19 cellular contexts compared by ENCODE assay signal in the genomic region with DNA sequence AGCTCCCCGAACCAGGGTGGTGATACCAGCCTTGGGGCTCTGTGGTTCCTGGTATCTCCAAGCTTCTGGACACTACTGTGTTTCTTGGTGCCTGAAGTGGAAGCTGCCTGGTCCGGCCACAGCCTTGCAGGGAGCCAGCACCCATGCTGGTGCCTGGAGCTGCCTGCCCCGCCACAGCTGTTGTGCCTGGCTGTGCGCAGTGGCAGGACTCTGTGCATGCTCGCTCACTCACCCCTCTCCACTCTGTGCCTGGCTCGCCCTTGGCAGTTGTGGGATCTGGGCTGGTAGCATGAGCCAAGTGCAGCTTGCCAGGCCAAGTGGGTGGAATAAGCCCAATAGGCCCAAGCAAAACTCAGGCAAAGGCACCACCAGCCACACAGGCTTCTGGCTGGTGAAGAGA.
DNase-seq lines count a peak whose midpoint lies in the region; ATAC-seq and TF ChIP-seq lines count a peak whose summit lies in the region.
"Had no signal": no experiment of that assay in that cellular context is flagged by ENCODE, and none has a peak within 500 bp of the region (broad histone marks: within the 10 kb centered on the region; RNA-seq: fewer than 3 reads in every experiment).

No MANE protein-coding gene starts in this region.

- peaks cover 0 to 5% (median under 1%) of the 10 kb centered on the region in 11 donors for H3K9me3 Mint-ChIP-seq in naive thymus-derived CD4-positive, alpha-beta T cell
- no peaks in the 10 kb centered on the region for H3K9me3 Mint-ChIP-seq in stimulated activated naive CD8-positive, alpha-beta T cell treated with anti-CD3 and anti-CD28 coated beads, Interleukin-15, amount 100 ng/mL, for 72 hours
- H3K9me3 Mint-ChIP-seq in activated T-helper 2 cell treated with anti-CD3 and anti-CD28 coated beads, Interferon-gamma antibody, Interleukin-2, Interleukin-4, amounts not matched to agents 10 μg/mL and 5 μg/mL and 100 μg/mL, durations not matched to agents 14 hours and 24 hours and 36 hours, result peaks cover 18% of the 10 kb centered on the region

- DNase-seq in DND-41 (no peak), Karpas-422 (no peak), spleen (peak; percentile 70), cerebellar nuclear complex (lab: John Stamatoyannopoulos, UW) (no peak)
- DNase-seq in naive thymus-derived CD4-positive, alpha-beta T cell, result no peak
- no peak for DNase-seq in stimulated activated naive CD8-positive, alpha-beta T cell treated with anti-CD3 and anti-CD28 coated beads, Interleukin-15, amount 100 ng/mL, for 72 hours
- DNase-seq in activated T-helper 2 cell treated with anti-CD3 and anti-CD28 coated beads, Interferon-gamma antibody, Interleukin-2, Interleukin-4, amounts not matched to agents 10 μg/mL and 5 μg/mL and 100 μg/mL, durations not matched to agents 14 hours and 24 hours and 36 hours (ENCODE audit: low spot score), result no peak
- DNase-seq: ACHN; BE2C; C1 segment of cervical spinal cord; Caco-2; CD4-positive, CD25-positive, alpha-beta regulatory T cell; GDM1; GOT3; H7; HFFc6 had no signal

- WGBS in spleen, 5 donors, result 85 to 97% (median 91%) methylated on average over 4 to 6 of the region's 6 CpGs

- H3K9ac ChIP-seq in DND-41 (ENCODE audit: low read depth, low read length), result no peak overlapping the region
- no peak overlapping the region for H3K9ac ChIP-seq in Karpas-422 (ENCODE audit: low read length)

- H3K27me3 ChIP-seq in DND-41 (ENCODE audit: insufficient read depth, low read length, poor library complexity) (no peaks in the 10 kb centered on the region), Karpas-422 (ENCODE audit: low read length) (no peaks in the 10 kb centered on the region), spleen (replicated peaks in 1 of 7) (no peaks in the 10 kb centered on the region)
- H3K27me3 ChIP-seq in naive thymus-derived CD4-positive, alpha-beta T cell (ENCODE audit: control insufficient read depth in 2 of 2, insufficient read depth in 2 of 2, low read length in 2 of 2), result no peaks in the 10 kb centered on the region
- H3K27me3 ChIP-seq: BE2C had no signal

- intact Hi-C loops in naive thymus-derived CD4-positive, alpha-beta T cell (cut with micrococcal nuclease), result no loop called here
- intact Hi-C loops in spleen (cut with DNase I; ENCODE audit: low total_unique reads), result no loop called here
- intact Hi-C loops in activated T-helper 2 cell treated with anti-CD3 and anti-CD28 coated beads, Interferon-gamma antibody, Interleukin-2, Interleukin-4, amounts not matched to agents 10 μg/mL and 5 μg/mL and 100 μg/mL, durations not matched to agents 14 hours and 24 hours and 36 hours (cut with micrococcal nuclease), result no loop called here

- H2AFZ ChIP-seq in DND-41 (ENCODE audit: low read depth, low read length), result peak overlapping the region; percentile 60; the same call in 1 of the 2 replicates
- H2AFZ ChIP-seq in Karpas-422 (ENCODE audit: low read length), result peak overlapping the region; percentile 90

- H3K79me2 ChIP-seq in DND-41 (ENCODE audit: insufficient read depth, low read length) (no peaks in the 10 kb centered on the region), Karpas-422 (ENCODE audit: low read length) (no peaks in the 10 kb centered on the region)

- H3K4me3 ChIP-seq in DND-41 (ENCODE audit: low read depth in 1 of 2, low read length in 2 of 2) (no peak overlapping the region), Karpas-422 (ENCODE audit: low read length) (no peak overlapping the region), spleen (no peak overlapping the region)
- no peak overlapping the region for H3K4me3 ChIP-seq in naive thymus-derived CD4-positive, alpha-beta T cell (ENCODE audit: low read length)

- POLR2A ChIA-PET in naive thymus-derived CD4-positive, alpha-beta T cell (lab: Charles Lee), result no interaction called here

- H3K4me1 ChIP-seq in DND-41 (ENCODE audit: insufficient read depth, low read length) (no peaks in the 10 kb centered on the region), Karpas-422 (ENCODE audit: low read length) (no peaks in the 10 kb centered on the region), spleen (no peaks in the 10 kb centered on the region)
- no peaks in the 10 kb centered on the region for H3K4me1 ChIP-seq in naive thymus-derived CD4-positive, alpha-beta T cell (ENCODE audit: control insufficient read depth in 2 of 2, insufficient read depth in 2 of 2, low read length in 2 of 2)
- H3K4me1 ChIP-seq: BE2C, Caco-2 had no signal

- H3K27ac ChIP-seq in DND-41 (ENCODE audit: low read length) (no peak overlapping the region), Karpas-422 (ENCODE audit: low read length) (no peak overlapping the region), spleen (no peak overlapping the region)
- H3K27ac ChIP-seq in naive thymus-derived CD4-positive, alpha-beta T cell (ENCODE audit: low read depth, low read length), result no peak overlapping the region
- H3K27ac ChIP-seq: HL-60 had no signal

- TF ChIP-seq CTCF in DND-41 (IDR thresholded peaks at IDR 0.05; ENCODE audit: borderline replicate concordance, extremely low read depth, low read length, poor library complexity, severe bottlenecking) (no peak), spleen (IDR thresholded peaks at IDR 0.05 in 8 of 11, conservative IDR thresholded peaks at IDR 0.05 in 3 of 11) (no peak)

- no peaks in the 10 kb centered on the region for H3K36me3 Mint-ChIP-seq in naive thymus-derived CD4-positive, alpha-beta T cell
- H3K36me3 Mint-ChIP-seq in activated T-helper 2 cell treated with anti-CD3 and anti-CD28 coated beads, Interferon-gamma antibody, Interleukin-2, Interleukin-4, amounts not matched to agents 10 μg/mL and 5 μg/mL and 100 μg/mL, durations not matched to agents 14 hours and 24 hours and 36 hours (ENCODE audit: low read depth), result no peaks in the 10 kb centered on the region
- H3K36me3 Mint-ChIP-seq: CD4-positive, CD25-positive, alpha-beta regulatory T cell had no signal

- CTCF ChIA-PET in naive thymus-derived CD4-positive, alpha-beta T cell (lab: Charles Lee), result no interaction called here

- TF ChIP-seq POLR2A in spleen (IDR thresholded peaks at IDR 0.05), result no peak

- H3K9me3 ChIP-seq in DND-41 (ENCODE audit: insufficient read depth, low read length, severe bottlenecking) (peaks cover 4% of the 10 kb centered on the region), Karpas-422 (ENCODE audit: low read length) (peaks cover 7% of the 10 kb centered on the region), spleen (peaks cover 0 to 10% (median 3%) of the 10 kb centered on the region in 8 donors)
- no peaks in the 10 kb centered on the region for H3K9me3 ChIP-seq in naive thymus-derived CD4-positive, alpha-beta T cell (ENCODE audit: control insufficient read depth in 2 of 3, low read length in 3 of 3)
- H3K9me3 ChIP-seq: BE2C had no signal

- H3K4me1 Mint-ChIP-seq in naive thymus-derived CD4-positive, alpha-beta T cell, result no peaks in the 10 kb centered on the region
- no peaks in the 10 kb centered on the region for H3K4me1 Mint-ChIP-seq in stimulated activated naive CD8-positive, alpha-beta T cell treated with anti-CD3 and anti-CD28 coated beads, Interleukin-15, amount 100 ng/mL, for 72 hours
- no peaks in the 10 kb centered on the region for H3K4me1 Mint-ChIP-seq in activated T-helper 2 cell treated with anti-CD3 and anti-CD28 coated beads, Interferon-gamma antibody, Interleukin-2, Interleukin-4, amounts not matched to agents 10 μg/mL and 5 μg/mL and 100 μg/mL, durations not matched to agents 14 hours and 24 hours and 36 hours (ENCODE audit: low read depth)
- H3K4me1 Mint-ChIP-seq: CD4-positive, CD25-positive, alpha-beta regulatory T cell had no signal

- no peaks in the 10 kb centered on the region for H4K20me1 ChIP-seq in DND-41 (ENCODE audit: insufficient read depth, low read length)
- no peaks in the 10 kb centered on the region for H4K20me1 ChIP-seq in Karpas-422 (ENCODE audit: insufficient read depth, low read depth, low read length)

- no peaks in the 10 kb centered on the region for H3K9me2 ChIP-seq in Karpas-422 (replicated peaks; ENCODE audit: insufficient read depth, low read length)

- H3K4me2 ChIP-seq in DND-41 (ENCODE audit: insufficient read depth, low read length) (no peak overlapping the region), Karpas-422 (ENCODE audit: low read depth, low read length, poor library complexity, severe bottlenecking) (no peak overlapping the region)

- H3K4me3 Mint-ChIP-seq in naive thymus-derived CD4-positive, alpha-beta T cell, result no peak overlapping the region
- H3K4me3 Mint-ChIP-seq in stimulated activated naive CD8-positive, alpha-beta T cell treated with anti-CD3 and anti-CD28 coated beads, Interleukin-15, amount 100 ng/mL, for 72 hours, result no peak overlapping the region
- H3K4me3 Mint-ChIP-seq in activated T-helper 2 cell treated with anti-CD3 and anti-CD28 coated beads, Interferon-gamma antibody, Interleukin-2, Interleukin-4, amounts not matched to agents 10 μg/mL and 5 μg/mL and 100 μg/mL, durations not matched to agents 14 hours and 24 hours and 36 hours (ENCODE audit: low read depth), result no peak overlapping the region
- H3K4me3 Mint-ChIP-seq: CD4-positive, CD25-positive, alpha-beta regulatory T cell; HFFc6 had no signal

- no peak for ATAC-seq in DND-41 (ENCODE audit: insufficient read depth, low read depth)
- ATAC-seq in naive thymus-derived CD4-positive, alpha-beta T cell, result peak; percentile 10
- ATAC-seq in stimulated activated naive CD8-positive, alpha-beta T cell treated with anti-CD3 and anti-CD28 coated beads, Interleukin-15, amount 100 ng/mL, for 72 hours, result no peak
- no peak for ATAC-seq in SK-N-SH treated with all-trans-retinoic acid at 6 μM for 48 hours
- ATAC-seq: HCT116 had no signal

- no peaks in the 10 kb centered on the region; the same call in 1 of the 2 replicates for H3K36me3 ChIP-seq in DND-41 (ENCODE audit: insufficient read depth, low read length)
- H3K36me3 ChIP-seq in Karpas-422 (ENCODE audit: insufficient read depth, low read length), result no peaks in the 10 kb centered on the region; the same call in 1 of the 2 replicates
- H3K36me3 ChIP-seq in naive thymus-derived CD4-positive, alpha-beta T cell (ENCODE audit: control insufficient read depth in 2 of 3, insufficient read depth in 3 of 3, low read length in 3 of 3), result no peaks in the 10 kb centered on the region
- no peaks in the 10 kb centered on the region for H3K36me3 ChIP-seq in spleen
- H3K36me3 ChIP-seq: BE2C had no signal

- no peak overlapping the region for H3K27ac Mint-ChIP-seq in naive thymus-derived CD4-positive, alpha-beta T cell
- H3K27ac Mint-ChIP-seq in stimulated activated naive CD8-positive, alpha-beta T cell treated with anti-CD3 and anti-CD28 coated beads, Interleukin-15, amount 100 ng/mL, for 72 hours, result no peak overlapping the region
- no peak overlapping the region for H3K27ac Mint-ChIP-seq in activated T-helper 2 cell treated with anti-CD3 and anti-CD28 coated beads, Interferon-gamma antibody, Interleukin-2, Interleukin-4, amounts not matched to agents 10 μg/mL and 5 μg/mL and 100 μg/mL, durations not matched to agents 14 hours and 24 hours and 36 hours
- H3K27ac Mint-ChIP-seq: CD4-positive, CD25-positive, alpha-beta regulatory T cell; HFFc6 had no signal

- no peaks in the 10 kb centered on the region for H3K27me3 Mint-ChIP-seq in naive thymus-derived CD4-positive, alpha-beta T cell
- H3K27me3 Mint-ChIP-seq in stimulated activated naive CD8-positive, alpha-beta T cell treated with anti-CD3 and anti-CD28 coated beads, Interleukin-15, amount 100 ng/mL, for 72 hours, result no peaks in the 10 kb centered on the region
- no peaks in the 10 kb centered on the region for H3K27me3 Mint-ChIP-seq in activated T-helper 2 cell treated with anti-CD3 and anti-CD28 coated beads, Interferon-gamma antibody, Interleukin-2, Interleukin-4, amounts not matched to agents 10 μg/mL and 5 μg/mL and 100 μg/mL, durations not matched to agents 14 hours and 24 hours and 36 hours (ENCODE audit: low read depth)
- H3K27me3 Mint-ChIP-seq: CD4-positive, CD25-positive, alpha-beta regulatory T cell had no signal
